Comparison of ENCODE assay signal across 21 cellular contexts in genomic region chr5:145962001-145962400, GRCh38.
"Had no signal": no experiment of that assay in that cellular context is flagged by ENCODE, and none has a peak within 500 bp of the region (broad histone marks: within the 10 kb centered on the region; RNA-seq: fewer than 3 reads in every experiment).

No MANE protein-coding gene starts in this region.

- H3K4me1 ChIP-seq: tibial nerve had no signal

- H3K36me3 ChIP-seq: heart right ventricle, left ventricle myocardium inferior, neutrophil, ovary, right lobe of liver, tibial nerve had no signal

- ATAC-seq: activated CD4-positive, CD25-positive, alpha-beta regulatory T cell treated with anti-CD3 and anti-CD28 coated beads, Interleukin-2, amount 50 U/mL, for 24 hours; activated T-helper 17 cell treated with anti-CD3 and anti-CD28 coated beads, Interleukin-2, amount 50 U/mL, for 72 hours; esophagus mucosa; heart right ventricle; right lobe of liver had no signal

- H3K27me3 ChIP-seq: heart right ventricle, ovary, right lobe of liver, tibial nerve had no signal

- H3K4me3 ChIP-seq: heart right ventricle, left ventricle myocardium inferior, lung, ovary, right lobe of liver, tibial nerve had no signal

- H3K9me3 ChIP-seq: heart right ventricle, left ventricle myocardium inferior, neutrophil, ovary, right lobe of liver, tibial nerve had no signal

- H3K27ac ChIP-seq: heart right ventricle, left ventricle myocardium inferior, neutrophil, ovary, right lobe of liver, tibial nerve, VCaP had no signal

- DNase-seq: activated CD4-positive, alpha-beta memory T cell treated with anti-CD3 and anti-CD28 coated beads for 36 hours; activated CD4-positive, alpha-beta T cell treated with anti-CD3 and anti-CD28 coated beads for 48 hours; activated CD8-positive, alpha-beta memory T cell treated with anti-CD3 and anti-CD28 coated beads, Interleukin-2, amount 50 U/mL, for 48 hours; activated gamma-delta T cell treated with Interleukin-2 at 50 U/mL for 16 hours; activated naive CD4-positive, alpha-beta T cell treated with anti-CD3 and anti-CD28 coated beads, Interleukin-2, amount 50 U/mL, for 16 hours; activated T-cell treated with anti-CD3 and anti-CD28 coated beads, Interleukin-2, amount 50 U/mL, for 24 hours; amniotic stem cell; endodermal cell; heart right ventricle; left ventricle myocardium inferior; ovary; right lobe of liver; stimulated activated CD4-positive, alpha-beta T cell treated with anti-CD3 and anti-CD28 coated beads, Interleukin-2, amount 100 ng/mL, for 48 hours; stimulated activated naive CD4-positive, alpha-beta T cell treated with Interleukin-2 at 50 U/mL for 16 hours had no signal
